In genomic region chr12:57165741-57166140, GRCh38 we compare ENCODE assay signal across 1 cellular context.
TF ChIP-seq lines count a peak whose summit lies in the region.

No MANE protein-coding gene starts in this region.

TF ChIP-seq in HCT116, 20 proteins besides CTCF, POLR2A, EP300 and RAD21:
- TF ChIP-seq ATF3 (IDR thresholded peaks at IDR 0.05) (no peak), POLR2AphosphoS5 (IDR thresholded peaks at IDR 0.05; ENCODE audit: low read depth, low read length) (no peak), EZH2phosphoT487 (IDR thresholded peaks at IDR 0.05; ENCODE audit: borderline replicate concordance) (no peak), MAX (IDR thresholded peaks at IDR 0.05) (no peak), ZNF274 (IDR thresholded peaks at IDR 0.05; ENCODE audit: low read depth, low read length) (no peak), EGR1 (IDR thresholded peaks at IDR 0.05; ENCODE audit: low read depth) (no peak), EZH2 (IDR thresholded peaks at IDR 0.05) (no peak), SRF (IDR thresholded peaks at IDR 0.05; ENCODE audit: low read depth) (no peak), CEBPB (IDR thresholded peaks at IDR 0.05; ENCODE audit: low read depth) (no peak), ELF1 (IDR thresholded peaks at IDR 0.05; ENCODE audit: borderline replicate concordance, low read depth) (no peak), TCF7L2 (IDR thresholded peaks at IDR 0.05; ENCODE audit: borderline replicate concordance, extremely low read depth, insufficient read depth, insufficient read length) (no peak), SIN3A (IDR thresholded peaks at IDR 0.05; ENCODE audit: low read depth) (no peak), ZFX (IDR thresholded peaks at IDR 0.05) (no peak), YY1 (IDR thresholded peaks at IDR 0.05; ENCODE audit: extremely low read depth, insufficient replicate concordance, low read depth, low read length) (no peak), FOSL1 (IDR thresholded peaks at IDR 0.05; ENCODE audit: low read depth) (no peak), SP1 (IDR thresholded peaks at IDR 0.05; ENCODE audit: low read depth) (no peak; the same call in none of the 2 replicates), CBX3 (IDR thresholded peaks at IDR 0.05; ENCODE audit: low read depth) (no peak; the same call in 1 of the 2 replicates), REST (IDR thresholded peaks at IDR 0.05; ENCODE audit: low read depth) (no peak), JUND (IDR thresholded peaks at IDR 0.05) (no peak; the same call in 1 of the 2 replicates), ZBTB33 (IDR thresholded peaks at IDR 0.05; ENCODE audit: extremely low read depth, insufficient replicate concordance, low read length) (no peak)
TF ChIP-seq in HCT116: peak in this region for 0.
